ENCODE assay signal across 20 cellular contexts in the genomic region with DNA sequence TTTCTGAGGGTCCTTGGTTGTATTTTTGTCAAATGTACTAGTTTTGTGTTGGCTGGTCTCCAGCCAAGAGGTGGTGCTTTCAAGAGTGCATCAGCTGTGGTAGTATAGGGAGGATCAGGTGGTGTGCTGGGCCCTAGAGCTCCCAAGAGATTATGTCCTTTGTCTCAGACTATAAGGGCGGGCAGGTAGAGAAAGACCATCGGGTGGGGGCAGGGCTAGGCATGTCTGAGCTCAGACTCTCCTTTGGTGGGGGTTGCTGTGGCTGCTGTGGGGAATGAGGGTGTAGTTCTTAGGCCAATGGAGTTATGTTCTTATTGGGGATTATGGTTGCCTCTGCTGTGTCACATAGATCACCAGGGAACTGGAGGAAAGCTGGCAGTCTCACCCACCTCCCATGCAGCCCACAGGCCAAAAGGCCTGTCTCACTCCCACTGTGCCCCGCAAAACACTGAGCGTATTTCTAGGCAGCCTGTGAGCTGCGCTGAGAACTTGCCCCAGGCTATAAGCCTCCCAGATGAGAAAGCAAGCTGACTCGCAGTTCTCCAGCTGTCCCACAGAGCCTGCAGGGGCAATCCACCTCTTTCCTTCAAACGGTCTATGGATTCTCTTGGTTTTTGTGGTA.
DNase-seq lines count a peak whose midpoint lies in the region; ATAC-seq and TF ChIP-seq lines count a peak whose summit lies in the region.
"Had no signal": no experiment of that assay in that cellular context is flagged by ENCODE, and none has a peak within 500 bp of the region (broad histone marks: within the 10 kb centered on the region; RNA-seq: fewer than 3 reads in every experiment).

No MANE protein-coding gene starts in this region.

- H3K9me2 ChIP-seq in SK-N-SH: no peaks in the 10 kb centered on the region

- H3K36me3 ChIP-seq in SK-N-SH (replicated peaks in 1 of 2; ENCODE audit: control insufficient read depth in 1 of 2, insufficient read depth in 2 of 2, low read length in 1 of 2) (no peaks in the 10 kb centered on the region), SJCRH30 (no peaks in the 10 kb centered on the region), smooth muscle cell (ENCODE audit: low read depth) (no peaks in the 10 kb centered on the region)
- H3K36me3 ChIP-seq: adrenal gland, Peyer's patch, stomach had no signal

- no peak overlapping the region for H3K4me2 ChIP-seq in SK-N-SH
- H3K4me2 ChIP-seq in smooth muscle cell: peak overlapping the region; percentile 62
- H3K4me2 ChIP-seq: KMS-11 had no signal

- no peaks in the 10 kb centered on the region for H3K27me3 Mint-ChIP-seq in HFFc6 (ENCODE audit: insufficient read depth)
- H3K27me3 Mint-ChIP-seq: CD4-positive, alpha-beta memory T cell had no signal

- H3K4me3 Mint-ChIP-seq in HFFc6: no peak overlapping the region
- H3K4me3 Mint-ChIP-seq: activated T-helper 1 cell treated with anti-CD3 and anti-CD28 coated beads, Interleukin-12 subunit alpha, Interleukin-12 subunit beta, Interleukin-2, Interleukin-4 antibody, amounts not matched to agents 30 ng/mL and 10 ng/mL and 1 ng/mL, durations not matched to agents 14 hours and 24 hours and 36 hours; CD4-positive, alpha-beta memory T cell had no signal

- H3K9me3 Mint-ChIP-seq in HFFc6: peaks cover 54% of the 10 kb centered on the region

- H3K27ac ChIP-seq in SK-N-SH (ENCODE audit: low read depth in 2 of 2, low read length in 1 of 2) (no peak overlapping the region), SJCRH30 (no peak overlapping the region), foreskin keratinocyte (no peak overlapping the region), smooth muscle cell (ENCODE audit: low read depth) (no peak overlapping the region)
- H3K27ac ChIP-seq: adrenal gland, HL-60, KMS-11, Peyer's patch, stomach, VCaP had no signal

- H2AFZ ChIP-seq in SK-N-SH (ENCODE audit: low read depth): no peak overlapping the region
- H2AFZ ChIP-seq in smooth muscle cell (ENCODE audit: low read depth): peak overlapping the region; percentile 11

- POLR2A ChIA-PET in SK-N-SH (lab: Yijun Ruan, JAX): no interaction called here

- TF ChIP-seq RAD21 in SK-N-SH (IDR thresholded peaks at IDR 0.05; ENCODE audit: low read length): no peak

- TF ChIP-seq EP300 in SK-N-SH (IDR thresholded peaks at IDR 0.05; ENCODE audit: borderline replicate concordance in 1 of 2, low read depth in 1 of 2, low read length in 1 of 2): no peak

- H4K20me1 ChIP-seq in SK-N-SH (ENCODE audit: insufficient read depth) (no peaks in the 10 kb centered on the region), smooth muscle cell (ENCODE audit: low read depth) (no peaks in the 10 kb centered on the region)

- H3K9ac ChIP-seq in SK-N-SH (no peak overlapping the region), smooth muscle cell (ENCODE audit: low read depth) (no peak overlapping the region)
- H3K9ac ChIP-seq: KMS-11 had no signal

- CTCF ChIA-PET in SK-N-SH (lab: Yijun Ruan, JAX): no interaction called here

- no peaks in the 10 kb centered on the region for H3F3A ChIP-seq in SK-N-SH (replicated peaks; ENCODE audit: insufficient read depth)
- no peaks in the 10 kb centered on the region for H3F3A ChIP-seq in smooth muscle cell (ENCODE audit: low read depth)

- H3K9me3 ChIP-seq in SK-N-SH (no peaks in the 10 kb centered on the region), SJCRH30 (replicated peaks) (no peaks in the 10 kb centered on the region), smooth muscle cell (replicated peaks; ENCODE audit: low read depth) (no peaks in the 10 kb centered on the region)
- H3K9me3 ChIP-seq: adrenal gland, Peyer's patch had no signal

- H3K36me3 Mint-ChIP-seq in HFFc6 (ENCODE audit: low read depth): no peaks in the 10 kb centered on the region; the same call in 1 of the 2 replicates
- H3K36me3 Mint-ChIP-seq: CD4-positive, alpha-beta memory T cell had no signal

- peaks cover 0 to 2% of the 10 kb centered on the region in 2 experiments; a peak in 1 of 4 replicates for H3K4me1 ChIP-seq in SK-N-SH (ENCODE audit: control insufficient read depth in 1 of 2, insufficient read depth in 2 of 2, low read depth in 1 of 2, low read length in 1 of 2)
- no peaks in the 10 kb centered on the region for H3K4me1 ChIP-seq in SJCRH30
- H3K4me1 ChIP-seq in foreskin keratinocyte: no peaks in the 10 kb centered on the region
- peaks cover 4% of the 10 kb centered on the region for H3K4me1 ChIP-seq in smooth muscle cell (ENCODE audit: low read depth)
- H3K4me1 ChIP-seq: adrenal gland, Peyer's patch, stomach had no signal

- no peak for TF ChIP-seq CTCF in SK-N-SH (IDR thresholded peaks at IDR 0.05)
- TF ChIP-seq CTCF in foreskin keratinocyte (conservative IDR thresholded peaks at IDR 0.05): no peak
- no peak for TF ChIP-seq CTCF in smooth muscle cell (IDR thresholded peaks at IDR 0.05; ENCODE audit: borderline replicate concordance, insufficient read depth, poor library complexity, severe bottlenecking)
- no peak for TF ChIP-seq CTCF in HFFc6 (IDR thresholded peaks at IDR 0.05)

- H3K4me1 Mint-ChIP-seq in HFFc6 (ENCODE audit: low read depth): no peaks in the 10 kb centered on the region
- H3K4me1 Mint-ChIP-seq: CD4-positive, alpha-beta memory T cell had no signal

- no peak for ATAC-seq in SK-N-SH treated with all-trans-retinoic acid at 6 μM for 48 hours
- peak; percentile 97 for ATAC-seq in foreskin keratinocyte

- H3K27ac Mint-ChIP-seq in HFFc6: no peak overlapping the region
- H3K27ac Mint-ChIP-seq: activated T-helper 1 cell treated with anti-CD3 and anti-CD28 coated beads, Interleukin-12 subunit alpha, Interleukin-12 subunit beta, Interleukin-2, Interleukin-4 antibody, amounts not matched to agents 30 ng/mL and 10 ng/mL and 1 ng/mL, durations not matched to agents 14 hours and 24 hours and 36 hours had no signal

- WGBS in SK-N-SH (ENCODE audit: low lambda C conversion rate): 42% methylated on average over 7 of the region's 7 CpGs
- WGBS in smooth muscle cell (ENCODE audit: low lambda C conversion rate): 34% methylated on average over 7 of the region's 7 CpGs

- no peak overlapping the region for H3K4me3 ChIP-seq in SK-N-SH (ENCODE audit: low read depth in 2 of 2, low read length in 1 of 2)
- H3K4me3 ChIP-seq in SJCRH30: no peak overlapping the region
- no peak overlapping the region for H3K4me3 ChIP-seq in smooth muscle cell
- H3K4me3 ChIP-seq: adrenal gland, Peyer's patch, stomach had no signal

- H3K27me3 ChIP-seq in SK-N-SH (ENCODE audit: insufficient read depth): no peaks in the 10 kb centered on the region
- H3K27me3 ChIP-seq in SJCRH30: no peaks in the 10 kb centered on the region
- H3K27me3 ChIP-seq in foreskin keratinocyte: no peaks in the 10 kb centered on the region
- H3K27me3 ChIP-seq in smooth muscle cell (ENCODE audit: low read depth): no peaks in the 10 kb centered on the region
- H3K27me3 ChIP-seq: adrenal gland, Peyer's patch, stomach had no signal

- peak; percentile 2 for DNase-seq in SK-N-SH
- DNase-seq in SJCRH30: peak; percentile 77 to 84
- DNase-seq in foreskin keratinocyte: peak; percentile 38 to 70
- DNase-seq in smooth muscle cell (lab: John Stamatoyannopoulos, UW; ENCODE audit: unreplicated experiment): no peak
- DNase-seq in HFFc6: no peak
- DNase-seq in EL: no peak
- DNase-seq in stimulated activated CD4-positive, alpha-beta T cell treated with anti-CD3 and anti-CD28 coated beads, Interleukin-2, amount 100 ng/mL, for 24 hours: no peak
- DNase-seq: CD4-positive, alpha-beta memory T cell; DND-41; NCI-H146; Peyer's patch; stimulated activated CD4-positive, alpha-beta T cell treated with anti-CD3 and anti-CD28 coated beads, Interleukin-15, amount 100 ng/mL, for 24 hours; stomach; SW 1271 had no signal

- H3K79me2 ChIP-seq in SK-N-SH (ENCODE audit: insufficient read depth) (no peaks in the 10 kb centered on the region), smooth muscle cell (ENCODE audit: low read depth) (no peaks in the 10 kb centered on the region)

TF ChIP-seq in SK-N-SH, 30 proteins besides CTCF, POLR2A, EP300 and RAD21:
- TF ChIP-seq NFIC (IDR thresholded peaks at IDR 0.05; ENCODE audit: borderline replicate concordance) (no peak), POLR2AphosphoS5 (IDR thresholded peaks at IDR 0.05; ENCODE audit: low read depth, low read length) (no peak), NRF1 (IDR thresholded peaks at IDR 0.05; ENCODE audit: low read depth, low read length) (no peak)

TF ChIP-seq in SK-N-SH treated with all-trans-retinoic acid at 6 μM for 48 hours, 23 proteins besides CTCF, POLR2A, EP300 and RAD21 (continues in another document):
- TF ChIP-seq, protein P1, sequence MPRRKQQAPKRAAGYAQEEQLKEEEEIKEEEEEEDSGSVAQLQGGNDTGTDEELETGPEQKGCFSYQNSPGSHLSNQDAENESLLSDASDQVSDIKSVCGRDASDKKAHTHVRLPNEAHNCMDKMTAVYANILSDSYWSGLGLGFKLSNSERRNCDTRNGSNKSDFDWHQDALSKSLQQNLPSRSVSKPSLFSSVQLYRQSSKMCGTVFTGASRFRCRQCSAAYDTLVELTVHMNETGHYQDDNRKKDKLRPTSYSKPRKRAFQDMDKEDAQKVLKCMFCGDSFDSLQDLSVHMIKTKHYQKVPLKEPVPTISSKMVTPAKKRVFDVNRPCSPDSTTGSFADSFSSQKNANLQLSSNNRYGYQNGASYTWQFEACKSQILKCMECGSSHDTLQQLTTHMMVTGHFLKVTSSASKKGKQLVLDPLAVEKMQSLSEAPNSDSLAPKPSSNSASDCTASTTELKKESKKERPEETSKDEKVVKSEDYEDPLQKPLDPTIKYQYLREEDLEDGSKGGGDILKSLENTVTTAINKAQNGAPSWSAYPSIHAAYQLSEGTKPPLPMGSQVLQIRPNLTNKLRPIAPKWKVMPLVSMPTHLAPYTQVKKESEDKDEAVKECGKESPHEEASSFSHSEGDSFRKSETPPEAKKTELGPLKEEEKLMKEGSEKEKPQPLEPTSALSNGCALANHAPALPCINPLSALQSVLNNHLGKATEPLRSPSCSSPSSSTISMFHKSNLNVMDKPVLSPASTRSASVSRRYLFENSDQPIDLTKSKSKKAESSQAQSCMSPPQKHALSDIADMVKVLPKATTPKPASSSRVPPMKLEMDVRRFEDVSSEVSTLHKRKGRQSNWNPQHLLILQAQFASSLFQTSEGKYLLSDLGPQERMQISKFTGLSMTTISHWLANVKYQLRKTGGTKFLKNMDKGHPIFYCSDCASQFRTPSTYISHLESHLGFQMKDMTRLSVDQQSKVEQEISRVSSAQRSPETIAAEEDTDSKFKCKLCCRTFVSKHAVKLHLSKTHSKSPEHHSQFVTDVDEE (CRISPR knock-in tag; IDR thresholded peaks at IDR 0.05): no peak
- no peak for TF ChIP-seq CSRNP3 (CRISPR knock-in tag; IDR thresholded peaks at IDR 0.05)
- no peak for TF ChIP-seq ZFP3 (CRISPR knock-in tag; IDR thresholded peaks at IDR 0.05)

Comparison
In these comparisons a context has a peak if more than half of its experiments do, and no peak if none do; other contexts are left out.
1. DNase-seq: peak in SK-N-SH (single experiment), SJCRH30 (2 of 2) and foreskin keratinocyte (2 of 2); none in smooth muscle cell (single experiment), HFFc6 (single experiment), EL (single experiment) and stimulated activated CD4-positive, alpha-beta T cell treated with anti-CD3 and anti-CD28 coated beads, Interleukin-2, amount 100 ng/mL, for 24 hours (0 of 2).